ENCODE assay signal across 27 cellular contexts in the genomic region with DNA sequence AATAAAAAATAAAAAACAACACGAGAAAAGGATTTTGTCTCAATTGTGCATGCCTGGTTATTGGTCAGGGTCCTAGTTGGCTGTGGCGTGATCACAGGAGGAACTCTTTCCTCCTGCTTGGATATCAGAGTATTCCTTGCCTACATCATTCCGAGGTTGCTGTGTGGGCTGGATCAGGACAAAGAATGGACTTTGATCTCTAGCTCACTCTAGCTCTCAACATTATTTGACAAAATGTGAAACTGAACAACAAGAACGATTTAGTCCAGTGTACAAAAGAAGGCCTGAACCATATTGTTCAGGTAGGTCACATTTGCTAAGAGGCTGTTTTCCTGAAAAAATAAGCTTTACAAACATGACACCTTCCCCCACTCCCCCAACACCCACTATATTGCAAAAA.
"Had no signal": no experiment of that assay in that cellular context is flagged by ENCODE, and none has a peak within 500 bp of the region (broad histone marks: within the 10 kb centered on the region; RNA-seq: fewer than 3 reads in every experiment).

No MANE protein-coding gene starts in this region.

- H3K4me3 ChIP-seq: dorsolateral prefrontal cortex, gastrocnemius medialis, left ventricle myocardium inferior, lower lobe of right lung, smooth muscle cell, testis, tibial nerve, upper lobe of left lung had no signal

- H3K27ac ChIP-seq: dorsolateral prefrontal cortex, epithelial cell of prostate, gastrocnemius medialis, left ventricle myocardium inferior, lower lobe of right lung, testis, tibial nerve, upper lobe of left lung had no signal

- DNase-seq: central memory CD4-positive, alpha-beta T cell; dorsolateral prefrontal cortex; effector CD4-positive, alpha-beta T cell; foreskin fibroblast; gastrocnemius medialis; head of caudate nucleus; left cardiac atrium; left ventricle myocardium inferior; lower lobe of right lung; naive thymus-derived CD8-positive, alpha-beta T cell; nephron progenitor cell; nucleus accumbens; posterior cingulate gyrus; stimulated activated CD4-positive, alpha-beta T cell treated with anti-CD3 and anti-CD28 coated beads, Interleukin-12 subunit alpha, Interleukin-12 subunit beta, amount 100 ng/mL, for 4 hours; stimulated activated CD4-positive, alpha-beta T cell treated with anti-CD3 and anti-CD28 coated beads, Interleukin-1b, Interleukin-23, amount 100 ng/mL, for 48 hours; stimulated activated CD4-positive, alpha-beta T cell treated with anti-CD3 and anti-CD28 coated beads, Interleukin-4, amount 100 ng/mL, for 1 hour; stimulated activated CD8-positive, alpha-beta memory T cell treated with anti-CD3 and anti-CD28 coated beads, Interleukin-4, amount 100 ng/mL, for 48 hours; stimulated activated naive CD4-positive, alpha-beta T cell; stimulated activated naive CD8-positive, alpha-beta T cell treated with anti-CD3 and anti-CD28 coated beads, Interleukin-15, amount 100 ng/mL, for 72 hours; testis; upper lobe of left lung had no signal

- H3K9me3 Mint-ChIP-seq: nephron progenitor cell; stimulated activated naive CD8-positive, alpha-beta T cell treated with anti-CD3 and anti-CD28 coated beads, Interleukin-15, amount 100 ng/mL, for 72 hours had no signal

- H3K4me3 Mint-ChIP-seq: naive thymus-derived CD8-positive, alpha-beta T cell; nephron progenitor cell; stimulated activated naive CD8-positive, alpha-beta T cell treated with anti-CD3 and anti-CD28 coated beads, Interleukin-15, amount 100 ng/mL, for 72 hours had no signal

- H3K36me3 ChIP-seq: gastrocnemius medialis, left ventricle myocardium inferior, lower lobe of right lung, tibial nerve, upper lobe of left lung had no signal

- H3K4me1 ChIP-seq: gastrocnemius medialis, testis had no signal

- ATAC-seq: esophagus mucosa; gastrocnemius medialis; lower lobe of right lung; naive thymus-derived CD8-positive, alpha-beta T cell; sciatic nerve; stimulated activated naive CD8-positive, alpha-beta T cell treated with anti-CD3 and anti-CD28 coated beads, Interleukin-15, amount 100 ng/mL, for 72 hours had no signal

- FAIRE-seq: urothelium cell line had no signal

- H3K36me3 Mint-ChIP-seq: naive thymus-derived CD8-positive, alpha-beta T cell had no signal

- H3K9me3 ChIP-seq: gastrocnemius medialis, left ventricle myocardium inferior, lower lobe of right lung, testis, tibial nerve, upper lobe of left lung had no signal

- H3K27ac Mint-ChIP-seq: naive thymus-derived CD8-positive, alpha-beta T cell; nephron progenitor cell; stimulated activated naive CD8-positive, alpha-beta T cell treated with anti-CD3 and anti-CD28 coated beads, Interleukin-15, amount 100 ng/mL, for 72 hours had no signal

- H3K27me3 ChIP-seq: dorsolateral prefrontal cortex, gastrocnemius medialis, testis, tibial nerve, upper lobe of left lung had no signal
